Comparison of ENCODE assay signal across 1 cellular context in the genomic region with DNA sequence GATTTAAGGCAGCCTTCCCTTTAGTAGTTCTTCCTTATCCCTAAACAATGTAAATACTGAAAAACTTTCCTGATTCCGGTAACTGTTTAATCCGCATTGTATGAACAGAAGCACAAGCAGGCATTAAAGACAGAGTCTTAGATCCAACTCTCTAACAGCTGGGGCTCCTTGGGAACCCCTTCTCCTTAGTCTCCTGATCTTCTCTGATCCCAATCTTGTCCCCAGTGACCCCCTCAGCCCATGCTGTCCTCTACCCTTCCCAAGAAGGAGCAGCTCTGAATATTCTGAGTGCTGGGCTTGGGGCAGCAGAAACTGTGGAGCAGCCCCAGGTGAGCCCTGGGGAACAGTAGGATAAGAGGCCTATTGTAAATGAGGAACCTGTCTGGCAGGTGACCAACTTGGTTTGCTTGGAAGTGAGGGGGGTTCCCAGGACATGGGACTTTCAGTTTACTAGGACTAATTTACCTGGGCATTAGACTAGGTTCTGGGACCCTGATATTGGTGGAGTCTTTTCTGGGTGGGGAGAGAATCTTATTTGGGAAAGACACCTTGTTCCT.
TF ChIP-seq lines count a peak whose summit lies in the region.

No MANE protein-coding gene starts in this region.

TF ChIP-seq in WTC11, 78 proteins besides CTCF, POLR2A, EP300 and RAD21 (continued from another document):
- TF ChIP-seq, protein P1, sequence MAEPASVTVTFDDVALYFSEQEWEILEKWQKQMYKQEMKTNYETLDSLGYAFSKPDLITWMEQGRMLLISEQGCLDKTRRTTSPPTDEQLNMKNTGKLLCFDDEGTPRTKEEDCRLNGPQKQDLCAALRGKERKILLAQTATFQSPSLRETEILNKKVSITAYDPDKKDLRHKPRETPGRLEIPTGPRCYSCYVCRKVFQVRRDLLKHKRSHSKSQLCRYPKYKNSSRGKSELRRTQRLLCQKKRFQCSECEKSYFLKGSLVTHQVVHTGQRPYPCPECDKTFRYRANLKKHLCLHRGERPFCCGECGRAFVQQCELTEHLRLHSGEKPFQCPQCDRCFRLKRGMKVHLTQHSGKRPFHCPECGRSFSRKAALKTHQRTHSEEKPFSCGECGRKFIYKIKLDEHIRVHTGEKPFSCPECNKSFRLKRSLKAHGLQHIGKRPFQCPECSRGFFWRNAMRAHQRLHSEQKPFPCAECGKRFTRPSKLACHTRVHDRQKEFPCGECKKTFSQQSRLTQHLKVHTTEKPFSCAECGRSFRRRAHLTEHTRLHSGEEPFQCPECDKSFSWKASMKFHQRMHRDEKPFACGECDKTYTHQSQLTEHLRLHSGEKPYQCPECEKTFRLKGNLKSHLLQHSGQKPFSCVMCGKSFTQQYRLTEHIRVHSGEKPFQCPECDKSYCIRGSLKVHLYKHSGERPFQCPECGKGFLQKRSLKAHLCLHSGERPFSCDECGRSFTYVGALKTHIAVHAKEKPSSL (CRISPR knock-in tag; conservative IDR thresholded peaks at IDR 0.05) = no peak
- TF ChIP-seq HMGA2 (CRISPR knock-in tag; IDR thresholded peaks at IDR 0.05) (no peak), GTF2I (CRISPR knock-in tag; conservative IDR thresholded peaks at IDR 0.05) (no peak), ZNF121 (CRISPR knock-in tag; IDR thresholded peaks at IDR 0.05) (no peak), CBFB (CRISPR knock-in tag; IDR thresholded peaks at IDR 0.05; ENCODE audit: low read depth) (no peak), JAZF1 (CRISPR knock-in tag; IDR thresholded peaks at IDR 0.05) (no peak)
- TF ChIP-seq, protein P2, sequence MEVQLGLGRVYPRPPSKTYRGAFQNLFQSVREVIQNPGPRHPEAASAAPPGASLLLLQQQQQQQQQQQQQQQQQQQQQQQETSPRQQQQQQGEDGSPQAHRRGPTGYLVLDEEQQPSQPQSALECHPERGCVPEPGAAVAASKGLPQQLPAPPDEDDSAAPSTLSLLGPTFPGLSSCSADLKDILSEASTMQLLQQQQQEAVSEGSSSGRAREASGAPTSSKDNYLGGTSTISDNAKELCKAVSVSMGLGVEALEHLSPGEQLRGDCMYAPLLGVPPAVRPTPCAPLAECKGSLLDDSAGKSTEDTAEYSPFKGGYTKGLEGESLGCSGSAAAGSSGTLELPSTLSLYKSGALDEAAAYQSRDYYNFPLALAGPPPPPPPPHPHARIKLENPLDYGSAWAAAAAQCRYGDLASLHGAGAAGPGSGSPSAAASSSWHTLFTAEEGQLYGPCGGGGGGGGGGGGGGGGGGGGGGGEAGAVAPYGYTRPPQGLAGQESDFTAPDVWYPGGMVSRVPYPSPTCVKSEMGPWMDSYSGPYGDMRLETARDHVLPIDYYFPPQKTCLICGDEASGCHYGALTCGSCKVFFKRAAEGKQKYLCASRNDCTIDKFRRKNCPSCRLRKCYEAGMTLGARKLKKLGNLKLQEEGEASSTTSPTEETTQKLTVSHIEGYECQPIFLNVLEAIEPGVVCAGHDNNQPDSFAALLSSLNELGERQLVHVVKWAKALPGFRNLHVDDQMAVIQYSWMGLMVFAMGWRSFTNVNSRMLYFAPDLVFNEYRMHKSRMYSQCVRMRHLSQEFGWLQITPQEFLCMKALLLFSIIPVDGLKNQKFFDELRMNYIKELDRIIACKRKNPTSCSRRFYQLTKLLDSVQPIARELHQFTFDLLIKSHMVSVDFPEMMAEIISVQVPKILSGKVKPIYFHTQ (CRISPR knock-in tag; IDR thresholded peaks at IDR 0.05) = no peak
TF ChIP-seq in WTC11: peak in this region for 0.
